In the genomic region with DNA sequence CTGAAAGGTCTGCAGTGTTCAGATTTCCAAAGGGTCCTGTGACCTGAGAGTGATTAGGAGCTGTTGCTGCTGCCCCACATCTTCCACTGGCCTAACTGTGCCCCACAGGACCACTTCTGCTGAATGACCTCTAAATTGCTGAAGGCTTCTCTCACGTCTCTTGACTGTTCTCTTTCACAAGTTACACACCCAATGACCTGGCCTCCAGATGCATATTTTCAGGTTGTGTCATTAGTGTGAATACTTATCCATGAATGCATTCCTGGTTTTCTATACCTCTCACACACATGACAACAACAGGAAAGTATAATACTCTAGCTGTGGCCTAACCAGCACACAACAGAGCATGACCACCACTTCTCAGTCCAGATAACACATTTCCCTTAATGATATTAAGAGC, we compare ENCODE assay signal across 15 cellular contexts. TPM values are rescaled to one million over a fixed set of nuclear protein-coding genes. Genes with fewer than 3 reads are reported as not detected.
DNase-seq lines count a peak whose midpoint lies in the region; ATAC-seq and TF ChIP-seq lines count a peak whose summit lies in the region.
"Had no signal": no experiment of that assay in that cellular context is flagged by ENCODE, and none has a peak within 500 bp of the region (broad histone marks: within the 10 kb centered on the region; RNA-seq: fewer than 3 reads in every experiment).

No MANE protein-coding gene starts in this region.

- peak overlapping the region; percentile 37 for H3K27ac ChIP-seq in mammary epithelial cell (ENCODE audit: insufficient read depth, low read depth, low read length)

- H3K9ac ChIP-seq in mammary epithelial cell (ENCODE audit: insufficient read depth, low read length) = no peak overlapping the region

- ATAC-seq in GM19463 (IDR thresholded peaks at IDR 0.05; ENCODE audit: unreplicated experiment) (no peak), GM21360 (IDR thresholded peaks at IDR 0.05; ENCODE audit: unreplicated experiment) (no peak), GM19328 (IDR thresholded peaks at IDR 0.05; ENCODE audit: unreplicated experiment) (no peak)
- no peak for ATAC-seq in natural killer cell treated with Interleukin-12 subunit alpha and Interleukin-12 subunit beta and Interleukin-15 and Interleukin-18, amount 100 ng/mL, for 72 hours

- CTCF ChIA-PET in AG04449 (lab: Yijun Ruan, JAX) = interaction anchor here (1.1 to 1.7 kb wide), 2 partner anchors 9 to 70 kb away, joined by 3 to 5 read pairs; no protein-coding TSS in a partner anchor
- CTCF ChIA-PET in mammary epithelial cell (lab: Charles Lee; ENCODE audit: low non-redundant PET) = no interaction called here

- peak overlapping the region in 1 of 2 donors; percentile 12 for H3K27ac Mint-ChIP-seq in natural killer cell treated with Interleukin-12 subunit alpha and Interleukin-12 subunit beta and Interleukin-15 and Interleukin-18, amount 100 ng/mL, for 72 hours
- H3K27ac Mint-ChIP-seq: activated T-helper 1 cell treated with anti-CD3 and anti-CD28 coated beads, Interleukin-12 subunit alpha, Interleukin-12 subunit beta, Interleukin-2, Interleukin-4 antibody, amounts not matched to agents 30 ng/mL and 10 ng/mL and 1 ng/mL, durations not matched to agents 14 hours and 24 hours and 36 hours had no signal

- H3K4me1 Mint-ChIP-seq in natural killer cell treated with Interleukin-12 subunit alpha and Interleukin-12 subunit beta and Interleukin-15 and Interleukin-18, amount 100 ng/mL, for 72 hours (ENCODE audit: low read depth in 2 of 2) = peaks cover 25 to 30% of the 10 kb centered on the region in 2 donors

- H3K4me3 Mint-ChIP-seq in natural killer cell treated with Interleukin-12 subunit alpha and Interleukin-12 subunit beta and Interleukin-15 and Interleukin-18, amount 100 ng/mL, for 72 hours = no peak overlapping the region
- H3K4me3 Mint-ChIP-seq: activated T-helper 1 cell treated with anti-CD3 and anti-CD28 coated beads, Interleukin-12 subunit alpha, Interleukin-12 subunit beta, Interleukin-2, Interleukin-4 antibody, amounts not matched to agents 30 ng/mL and 10 ng/mL and 1 ng/mL, durations not matched to agents 14 hours and 24 hours and 36 hours had no signal

- dilution Hi-C loops in mammary epithelial cell (cut with HindIII; ENCODE audit: low sequenced_read_pairs) = no loop called here

- no peaks in the 10 kb centered on the region for H3K9me3 ChIP-seq in mammary epithelial cell (replicated peaks; ENCODE audit: insufficient read depth, low read length)

- BruUV-seq in mammary epithelial cell (replicated peaks; lab: Mats Ljungman, UMichigan) = no TSS peak

- POLR2A ChIA-PET in AG04449 (lab: Yijun Ruan, JAX) = no interaction called here

- in situ Hi-C loops in mammary epithelial cell (cut with MboI; ENCODE audit: low sequenced_read_pairs in 2 of 2) = no loop called here

- peaks cover 7% of the 10 kb centered on the region for H3K36me3 ChIP-seq in mammary epithelial cell (ENCODE audit: insufficient read depth, low read length)

- H2AFZ ChIP-seq in mammary epithelial cell (ENCODE audit: low read depth, low read length) = no peak overlapping the region

- no peaks in the 10 kb centered on the region for H3K27me3 ChIP-seq in mammary epithelial cell (ENCODE audit: insufficient read depth, low read length)

- intact Hi-C loops in mammary epithelial cell (cut with micrococcal nuclease) = loop anchor here (2.0 kb wide), 1 partner anchor 14 kb away; no protein-coding TSS in a partner anchor

- H3K27me3 Mint-ChIP-seq in natural killer cell treated with Interleukin-12 subunit alpha and Interleukin-12 subunit beta and Interleukin-15 and Interleukin-18, amount 100 ng/mL, for 72 hours = no peaks in the 10 kb centered on the region

- peaks cover 11% of the 10 kb centered on the region for H3K4me1 ChIP-seq in mammary epithelial cell (ENCODE audit: insufficient read depth, low read length)

- peaks cover 14% of the 10 kb centered on the region for H3K36me3 Mint-ChIP-seq in natural killer cell treated with Interleukin-12 subunit alpha and Interleukin-12 subunit beta and Interleukin-15 and Interleukin-18, amount 100 ng/mL, for 72 hours

- peak; percentile 38 for DNase-seq in AG04449 (ENCODE audit: low read depth, low spot score)
- DNase-seq in HT1080 (ENCODE audit: low read depth) = peak; percentile 69
- DNase-seq in mammary epithelial cell = peak; percentile 80
- DNase-seq in kidney tubule cell (ENCODE audit: low spot score) = peak; percentile 77
- DNase-seq in natural killer cell treated with Interleukin-12 subunit alpha and Interleukin-12 subunit beta and Interleukin-15 and Interleukin-18, amount 100 ng/mL, for 72 hours (ENCODE audit: low spot score) = no peak
- DNase-seq: activated CD4-positive, alpha-beta T cell treated with anti-CD3 and anti-CD28 coated beads for 4 hours; C1 segment of cervical spinal cord; GF-D8; islet precursor cell; NCI-H1105 treated with DMSO at 0.1 percent for 48 hours; NCI-H748 treated with DMSO at 0.1 percent for 48 hours had no signal

- no peaks in the 10 kb centered on the region for H4K20me1 ChIP-seq in mammary epithelial cell (ENCODE audit: insufficient read depth, low read length)

- H3K9me3 Mint-ChIP-seq in natural killer cell treated with Interleukin-12 subunit alpha and Interleukin-12 subunit beta and Interleukin-15 and Interleukin-18, amount 100 ng/mL, for 72 hours = no peaks in the 10 kb centered on the region
- H3K9me3 Mint-ChIP-seq: activated T-helper 1 cell treated with anti-CD3 and anti-CD28 coated beads, Interleukin-12 subunit alpha, Interleukin-12 subunit beta, Interleukin-2, Interleukin-4 antibody, amounts not matched to agents 30 ng/mL and 10 ng/mL and 1 ng/mL, durations not matched to agents 14 hours and 24 hours and 36 hours had no signal

- no peak for TF ChIP-seq CTCF in AG04449 (IDR thresholded peaks at IDR 0.05; ENCODE audit: insufficient read depth, low read length, missing control alignments)
- TF ChIP-seq CTCF in mammary epithelial cell (conservative IDR thresholded peaks at IDR 0.05 in 1 of 2, IDR thresholded peaks at IDR 0.05 in 1 of 2; ENCODE audit: extremely low read depth in 1 of 2, insufficient read depth in 1 of 2, low read depth in 1 of 2, low read length in 2 of 2) = no peak

- H3K79me2 ChIP-seq in mammary epithelial cell (ENCODE audit: insufficient read depth, low read length) = peaks cover 77% of the 10 kb centered on the region

- 17% methylated on average over 1 of the region's 1 CpG for WGBS in mammary epithelial cell (ENCODE audit: low coverage, missing lambda C conversion rate)

- H3K4me3 ChIP-seq in AG04449 (ENCODE audit: low read depth, low read length) (no peak overlapping the region), mammary epithelial cell (replicated peaks in 1 of 3; ENCODE audit: insufficient read depth in 1 of 3, low read depth in 2 of 3, low read length in 3 of 3) (no peak overlapping the region)

- no peak overlapping the region for H3K4me2 ChIP-seq in mammary epithelial cell (ENCODE audit: insufficient read depth, low read depth, low read length)

RNA-seq across cellular contexts. Expression of a gene that starts 15.4 kb away (rescaled TPM):
- total RNA-seq in HT1080 (2014; rRNA removed; shearing (Covaris generic)) = 5.8 and 13.5 TPM in 2 replicates
- 8.7 and 11.4 TPM in 2 replicates for polyA plus RNA-seq in HT1080 (2015; cell fraction: cytosol; rRNA removed)
- polyA plus RNA-seq in HT1080 (2015; cell fraction: nucleus; rRNA removed) = 26.1 and 26.9 TPM in 2 replicates
- 10 to 100 TPM; 28.7 to 39.3 TPM for total RNA-seq in mammary epithelial cell
- polyA plus RNA-seq in mammary epithelial cell = 11.7 TPM
- polyA minus RNA-seq in mammary epithelial cell = 83.9 TPM
- 10 to 100 TPM; 80.4 to 99.0 TPM for total RNA-seq in natural killer cell treated with Interleukin-12 subunit alpha and Interleukin-12 subunit beta and Interleukin-15 and Interleukin-18, amount 100 ng/mL, for 72 hours

RNA-seq across cellular contexts. Expression of a gene that starts 19.3 kb away (rescaled TPM):
- total RNA-seq in HT1080 (2014; rRNA removed; shearing (Covaris generic)) = 7.4 and 8.7 TPM in 2 replicates
- 5.7 and 7.2 TPM in 2 replicates for polyA plus RNA-seq in HT1080 (2015; cell fraction: cytosol; rRNA removed)
- 14.8 TPM in 2 replicates for polyA plus RNA-seq in HT1080 (2015; cell fraction: nucleus; rRNA removed)
- 10 to 100 TPM; 14.8 to 23.6 TPM for total RNA-seq in mammary epithelial cell
- 7.2 TPM for polyA plus RNA-seq in mammary epithelial cell
- 34.5 TPM for polyA minus RNA-seq in mammary epithelial cell
- 10 to 100 TPM; 33.8 to 69.3 TPM for total RNA-seq in natural killer cell treated with Interleukin-12 subunit alpha and Interleukin-12 subunit beta and Interleukin-15 and Interleukin-18, amount 100 ng/mL, for 72 hours
